Comparison of ENCODE assay signal across 12 cellular contexts in genomic region chr1:25572107-25572506, GRCh38.
"Had no signal": no experiment of that assay in that cellular context is flagged by ENCODE, and none has a peak within 500 bp of the region (broad histone marks: within the 10 kb centered on the region; RNA-seq: fewer than 3 reads in every experiment).

No MANE protein-coding gene starts in this region.

- H3K4me3 Mint-ChIP-seq: activated T-helper 1 cell treated with anti-CD3 and anti-CD28 coated beads, Interleukin-12 subunit alpha, Interleukin-12 subunit beta, Interleukin-2, Interleukin-4 antibody, amounts not matched to agents 30 ng/mL and 10 ng/mL and 1 ng/mL, durations not matched to agents 14 hours and 24 hours and 36 hours; brain; effector memory CD8-positive, alpha-beta T cell; immature natural killer cell; nephron had no signal

- H3K36me3 Mint-ChIP-seq: brain had no signal

- H3K36me3 ChIP-seq: esophagus squamous epithelium, lower lobe of right lung, tibial artery, uterus had no signal

- H3K27ac Mint-ChIP-seq: activated T-helper 1 cell treated with anti-CD3 and anti-CD28 coated beads, Interleukin-12 subunit alpha, Interleukin-12 subunit beta, Interleukin-2, Interleukin-4 antibody, amounts not matched to agents 30 ng/mL and 10 ng/mL and 1 ng/mL, durations not matched to agents 14 hours and 24 hours and 36 hours; nephron; T-helper 17 cell had no signal

- DNase-seq: activated CD4-positive, alpha-beta T cell treated with anti-CD3 and anti-CD28 coated beads for 1 hour; esophagus squamous epithelium; lower lobe of right lung; tibial artery; uterus had no signal

- H3K9me3 ChIP-seq: esophagus squamous epithelium, lower lobe of right lung, tibial artery, uterus had no signal

- H3K4me3 ChIP-seq: esophagus squamous epithelium, lower lobe of right lung, tibial artery, uterus had no signal

- H3K27ac ChIP-seq: esophagus squamous epithelium, lower lobe of right lung, tibial artery, uterus, VCaP had no signal

- H3K9me3 Mint-ChIP-seq: activated T-helper 1 cell treated with anti-CD3 and anti-CD28 coated beads, Interleukin-12 subunit alpha, Interleukin-12 subunit beta, Interleukin-2, Interleukin-4 antibody, amounts not matched to agents 30 ng/mL and 10 ng/mL and 1 ng/mL, durations not matched to agents 14 hours and 24 hours and 36 hours; effector memory CD8-positive, alpha-beta T cell; immature natural killer cell; nephron had no signal

- H3K27me3 Mint-ChIP-seq: effector memory CD8-positive, alpha-beta T cell; T-helper 17 cell had no signal
